13 cellular contexts compared by ENCODE assay signal in the genomic region with DNA sequence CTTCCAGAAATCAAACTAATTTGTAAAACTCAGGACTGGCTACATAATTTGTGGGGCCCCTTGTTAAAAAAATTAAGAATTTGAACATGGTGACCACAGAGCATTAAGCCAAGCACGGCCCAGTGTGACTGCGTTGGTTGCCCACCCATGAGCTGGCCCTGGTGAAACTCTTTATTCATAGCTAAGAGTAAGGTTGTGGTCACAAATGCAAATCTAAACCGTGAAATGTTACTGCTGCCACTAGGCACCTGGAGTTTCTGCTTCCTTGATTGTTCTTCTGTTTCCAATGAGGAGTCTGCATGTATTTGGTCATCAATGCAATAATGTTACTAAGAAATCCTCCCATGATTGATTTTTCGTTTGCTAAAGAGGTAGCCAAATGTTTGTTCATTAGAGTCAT. TPM values are rescaled to one million over a fixed set of nuclear protein-coding genes. Genes with fewer than 3 reads are reported as not detected.
A peak's percentile ranks its signal among the peaks of the same experiment; 100 is the strongest.
DNase-seq lines count a peak whose midpoint lies in the region; ATAC-seq and FAIRE-seq lines count a peak whose summit lies in the region.
"Had no signal": no experiment of that assay in that cellular context is flagged by ENCODE, and none has a peak within 500 bp of the region (broad histone marks: within the 10 kb centered on the region; RNA-seq: fewer than 3 reads in every experiment).

No MANE protein-coding gene starts in this region.

- H3K27me3 ChIP-seq in skeletal muscle satellite cell (ENCODE audit: control insufficient read depth, insufficient read depth, low read length) (no peaks in the 10 kb centered on the region), HAP-1 (ENCODE audit: low read depth) (no peaks in the 10 kb centered on the region)
- H3K27me3 ChIP-seq: cardiac muscle cell had no signal

- H3K36me3 ChIP-seq in skeletal muscle satellite cell (ENCODE audit: insufficient read depth, low read length) (peaks cover 50% of the 10 kb centered on the region), HAP-1 (replicated peaks) (no peaks in the 10 kb centered on the region; the same call in 1 of the 2 replicates)
- H3K36me3 ChIP-seq: cardiac muscle cell had no signal

- no peak for DNase-seq in GM19239 (ENCODE audit: insufficient read length, low spot score)
- no peak for DNase-seq in HAP-1 (ENCODE audit: low spot score in 2 of 2)
- DNase-seq in NK-92 (lab: John Stamatoyannopoulos, UW; ENCODE audit: unreplicated experiment): no peak
- DNase-seq in NOMO-1 treated with DMSO at 0.1 percent for 48 hours (lab: John Stamatoyannopoulos, UW; ENCODE audit: unreplicated experiment): no peak
- DNase-seq: activated CD4-positive, CD25-positive, alpha-beta regulatory T cell; NCI-H187; occipital lobe had no signal

- no peak overlapping the region for H3K4me3 ChIP-seq in skeletal muscle satellite cell (ENCODE audit: low read length)
- no peak overlapping the region for H3K4me3 ChIP-seq in HAP-1
- H3K4me3 ChIP-seq: cardiac muscle cell had no signal

- H3K9me3 ChIP-seq in skeletal muscle satellite cell (replicated peaks; ENCODE audit: low read length) (no peaks in the 10 kb centered on the region), HAP-1 (no peaks in the 10 kb centered on the region)

- H3K9ac ChIP-seq in skeletal muscle satellite cell (ENCODE audit: low read depth, low read length): no peak overlapping the region

- peaks cover 17% of the 10 kb centered on the region for H3K4me1 ChIP-seq in skeletal muscle satellite cell (ENCODE audit: control insufficient read depth, insufficient read depth, low read length)
- H3K4me1 ChIP-seq in HAP-1: peaks cover 4% of the 10 kb centered on the region

- in situ Hi-C loops in HAP-1 (cut with MboI; ENCODE audit: low sequenced_read_pairs): no loop called here

- ATAC-seq in HG02642 (IDR thresholded peaks at IDR 0.05; ENCODE audit: poor library complexity, unreplicated experiment) (peak; percentile 54), HG03460 (IDR thresholded peaks at IDR 0.05; ENCODE audit: unreplicated experiment) (peak; percentile 51)
- ATAC-seq: activated T-helper 17 cell treated with anti-CD3 and anti-CD28 coated beads, Interleukin-2, amount 50 U/mL, for 72 hours had no signal

- H3K4me2 ChIP-seq in skeletal muscle satellite cell (ENCODE audit: low read length): peak overlapping the region; percentile 64

- peak; percentile 86 for FAIRE-seq in GM19239 (lab: Jason Lieb, UNC)
- FAIRE-seq: D721Med had no signal

RNA-seq across cellular contexts. Expression of a gene that starts 4.2 kb away (rescaled TPM):
- 20.8 and 22.3 TPM in 2 replicates for total RNA-seq in skeletal muscle satellite cell (2012; rRNA removed)
